In the genomic region with DNA sequence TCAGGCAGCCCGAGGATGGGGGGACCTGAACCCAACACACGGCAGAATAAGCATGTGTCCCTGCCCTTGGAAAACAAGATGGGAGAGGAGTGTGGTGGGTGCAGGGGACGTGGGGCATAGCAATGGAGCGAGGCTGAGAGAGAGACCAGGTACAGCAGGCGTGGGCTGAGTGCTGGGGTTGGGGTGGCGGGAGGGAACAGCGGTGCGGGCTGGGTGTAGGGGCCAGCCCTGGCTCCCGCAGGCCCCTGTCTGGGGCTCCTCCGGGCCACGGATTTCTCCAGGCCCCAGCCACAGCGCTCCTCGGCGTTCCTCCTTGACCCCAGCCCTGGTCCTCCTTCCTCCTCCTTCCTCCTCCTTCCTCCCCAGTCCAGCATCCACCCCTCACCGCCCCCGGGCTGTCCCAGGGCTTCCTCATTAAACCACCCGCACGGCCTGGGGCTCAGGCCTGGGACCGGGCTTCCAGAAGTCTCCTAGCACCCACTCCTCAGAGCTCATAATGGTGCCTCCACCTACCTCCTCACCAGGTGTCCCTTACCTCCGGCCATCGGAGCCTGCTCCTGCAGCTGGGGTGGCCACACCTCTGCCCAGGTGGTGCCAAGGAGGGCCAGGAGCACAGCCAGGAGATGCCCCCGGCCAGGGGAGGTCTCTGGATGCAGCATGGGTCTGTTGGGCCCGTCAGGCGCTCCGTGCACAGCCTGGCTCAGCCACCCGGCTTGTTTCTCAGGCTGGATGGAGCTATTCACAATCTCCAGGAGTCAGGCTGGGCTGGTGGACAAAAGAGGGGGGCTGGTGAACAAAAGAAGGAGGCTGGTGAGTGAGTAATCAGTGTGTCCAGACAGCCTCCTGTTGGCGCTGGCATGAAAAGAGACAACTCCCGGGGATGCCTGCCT, we compare ENCODE assay signal across 9 cellular contexts. TPM values are rescaled to one million over a fixed set of nuclear protein-coding genes. Genes with fewer than 3 reads are reported as not detected.
DNase-seq lines count a peak whose midpoint lies in the region; ATAC-seq, FAIRE-seq and TF ChIP-seq lines count a peak whose summit lies in the region.
"Not testable (repeated sequence)": the region's sequence is repeated elsewhere in the genome, so short reads cannot be mapped to it uniquely, and the experiment has no call there.
"Had no signal": no experiment of that assay in that cellular context is flagged by ENCODE, and none has a peak within 500 bp of the region (broad histone marks: within the 10 kb centered on the region; RNA-seq: fewer than 3 reads in every experiment).

A gene (minus strand): TSS at position 867 of the 890 bp plus-strand sequence. CDS start 208 bp downstream, at position 659.

- not testable (repeated sequence) for H3K4me3 Mint-ChIP-seq in GM23338; astrocyte (ENCODE audit: unreplicated experiment)
- H3K4me3 Mint-ChIP-seq in nephron = peak within 1 kb of the TSS in 2 of 3 experiments; percentile 55 to 56

- H3K79me2 ChIP-seq in GM23338 (replicated peaks; ENCODE audit: insufficient read depth); astrocyte (ENCODE audit: insufficient read depth, low read length): not testable (repeated sequence)

- not testable (repeated sequence) for H3K9me3 Mint-ChIP-seq in GM23338; astrocyte (ENCODE audit: unreplicated experiment); nephron

- H3F3A ChIP-seq in GM23338 (replicated peaks; ENCODE audit: low read depth) = not testable (repeated sequence)

- not testable (repeated sequence) for H3K36me3 ChIP-seq in GM23338 (ENCODE audit: insufficient read depth); astrocyte (ENCODE audit: insufficient read depth, low read length); kidney epithelial cell (ENCODE audit: control insufficient read depth, insufficient read depth, low read length)

- not testable (repeated sequence) for FAIRE-seq in astrocyte (lab: Jason Lieb, UNC)

- H3K4me3 ChIP-seq in GM23338; astrocyte (ENCODE audit: insufficient read depth, low read depth, low read length); choroid plexus epithelial cell (ENCODE audit: low read depth, low read length); kidney epithelial cell (ENCODE audit: low read depth, low read length): not testable (repeated sequence)

- H3K36me3 Mint-ChIP-seq in GM23338 (ENCODE audit: low read depth); astrocyte (ENCODE audit: low read depth, unreplicated experiment); nephron (ENCODE audit: low read depth): not testable (repeated sequence)

- H3K4me1 ChIP-seq in GM23338 (ENCODE audit: insufficient read depth); astrocyte (ENCODE audit: insufficient read depth, low read length): not testable (repeated sequence)

- intact Hi-C loops in sciatic nerve (cut with DNase I) = not testable (repeated sequence)

- H3K27ac ChIP-seq in GM23338 (ENCODE audit: low read depth); astrocyte (ENCODE audit: low read depth, low read length): not testable (repeated sequence)

- not testable (repeated sequence) for H3K27ac Mint-ChIP-seq in GM23338; astrocyte (ENCODE audit: unreplicated experiment)
- H3K27ac Mint-ChIP-seq in nephron = peak within 1 kb of the TSS in 1 of 3 experiments; percentile 82

- H4K20me1 ChIP-seq in GM23338 (replicated peaks; ENCODE audit: insufficient read depth); astrocyte (ENCODE audit: insufficient read depth, low read length): not testable (repeated sequence)

- not testable (repeated sequence) for TF ChIP-seq CTCF in GM23338 (conservative IDR thresholded peaks at IDR 0.05; ENCODE audit: low read depth in 2 of 2); astrocyte (IDR thresholded peaks at IDR 0.05; ENCODE audit: insufficient read depth, low read depth, low read length); choroid plexus epithelial cell (conservative IDR thresholded peaks at IDR 0.05; ENCODE audit: low read depth, low read length); kidney epithelial cell (IDR thresholded peaks at IDR 0.05; ENCODE audit: insufficient read depth, low read length, poor library complexity, severe bottlenecking); nephron (IDR thresholded peaks at IDR 0.05; ENCODE audit: unreplicated experiment in 3 of 3)

- not testable (repeated sequence) for H3K9ac ChIP-seq in astrocyte (ENCODE audit: low read length)

- H3K4me2 ChIP-seq in GM23338; astrocyte (ENCODE audit: low read length): not testable (repeated sequence)

- peak; percentile 59 for DNase-seq in A172 (ENCODE audit: low spot score)
- DNase-seq in GM23338 (ENCODE audit: low spot score); sciatic nerve (ENCODE audit: low spot score): not testable (repeated sequence)
- peak; percentile 1 for DNase-seq in NCI-H2227 (lab: John Stamatoyannopoulos, UW; ENCODE audit: unreplicated experiment)
- peak; percentile 67 for DNase-seq in astrocyte (ENCODE audit: low read depth)
- DNase-seq in choroid plexus epithelial cell (ENCODE audit: low read depth) = peak; percentile 24
- peak; percentile 12 for DNase-seq in kidney epithelial cell (ENCODE audit: low read depth)

- H3K9me2 ChIP-seq in GM23338 (ENCODE audit: insufficient read depth) = not testable (repeated sequence)

- not testable (repeated sequence) for H3K4me1 Mint-ChIP-seq in GM23338; astrocyte (ENCODE audit: low read depth, unreplicated experiment); nephron

- not testable (repeated sequence) for H3K27me3 ChIP-seq in GM23338 (ENCODE audit: insufficient read depth); astrocyte (ENCODE audit: insufficient read depth, low read length); kidney epithelial cell (ENCODE audit: control insufficient read depth, insufficient read depth, low read length)

- H3K27me3 Mint-ChIP-seq in GM23338 (ENCODE audit: insufficient read depth, low read depth, poor library complexity); astrocyte (ENCODE audit: low read depth, unreplicated experiment); nephron (ENCODE audit: low read depth): not testable (repeated sequence)

- ATAC-seq in GM23338 (peak; percentile 58), sciatic nerve (peak; percentile 16)

- not testable (repeated sequence) for H3K9me3 ChIP-seq in astrocyte (ENCODE audit: insufficient read depth, low read depth, low read length)

- H2AFZ ChIP-seq in GM23338; astrocyte (ENCODE audit: low read depth, low read length): not testable (repeated sequence)

RNA-seq across cellular contexts. Expression of the gene that starts here (rescaled TPM):
- 0.45 and 1.9 TPM in 2 replicates for total RNA-seq in A172 (2014; rRNA removed; shearing (Covaris generic))
- 0.31 TPM in 1 of 2 replicates, not detected in the other for total RNA-seq in GM23338 (2014; rRNA removed; shearing (Covaris generic))
- 0.23 and 0.54 TPM in 2 replicates for polyA plus RNA-seq in GM23338 (2016; fragmentation: Nextera tagmentation; extraction: Ambion mirVana)
- total RNA-seq in astrocyte (4.2 and 4.9 TPM in 2 replicates), kidney epithelial cell (122 and 140 TPM in 2 replicates), sciatic nerve (5.8 TPM)
- total RNA-seq: SJCRH30 had no signal

Comparison
In these comparisons a context has a peak if more than half of its experiments do, and no peak if none do; other contexts are left out.
1. RNA of the gene that starts here (total RNA-seq): 122 to 140 TPM in kidney epithelial cell; 5.8 TPM in sciatic nerve (single experiment), 4.2 to 4.9 TPM in astrocyte, 0.45 to 1.9 TPM in A172 and 0.31 TPM in GM23338; every median in the first group is over 10 times any median in the second.
2. Peak in ATAC-seq in GM23338; RNA of the gene not detected or under 1 TPM.